In genomic region chr2:100989666-100990065, GRCh38 we compare ENCODE assay signal across 14 cellular contexts. TPM values are rescaled to one million over a fixed set of nuclear protein-coding genes. Genes with fewer than 3 reads are reported as not detected.
DNase-seq lines count a peak whose midpoint lies in the region; ATAC-seq and TF ChIP-seq lines count a peak whose summit lies in the region.
"Had no signal": no experiment of that assay in that cellular context is flagged by ENCODE, and none has a peak within 500 bp of the region (broad histone marks: within the 10 kb centered on the region; RNA-seq: fewer than 3 reads in every experiment).

No MANE protein-coding gene starts in this region.

- no peak overlapping the region for H3K4me3 ChIP-seq in HEK293 (ENCODE audit: low read depth, low read length)
- no peak overlapping the region for H3K4me3 ChIP-seq in PC-3 (ENCODE audit: low read length)
- H3K4me3 ChIP-seq in trophoblast cell (ENCODE audit: low read depth, low read length) = no peak overlapping the region
- H3K4me3 ChIP-seq in dorsolateral prefrontal cortex = no peak overlapping the region
- H3K4me3 ChIP-seq: GM23248 had no signal

- CTCF ChIA-PET in HEK293 (lab: Yijun Ruan, JAX) (interaction anchor here (1.8 to 5.5 kb wide), 2 partner anchors 260 to 379 kb away, joined by 5 to 83 read pairs; no protein-coding TSS in a partner anchor), PC-3 (lab: Charles Lee) (no interaction called here)

- ATAC-seq in PC-3 (no peak), GM19455 (IDR thresholded peaks at IDR 0.05; ENCODE audit: unreplicated experiment) (no peak)

- H4K91ac ChIP-seq in trophoblast cell (ENCODE audit: low read depth, low read length) = no peak overlapping the region

- DNase-seq in PC-3 (no peak), endothelial cell (ENCODE audit: low spot score) (no peak), trophoblast cell (peak; percentile 79 to 85), dorsolateral prefrontal cortex (no peak)
- DNase-seq: C1 segment of cervical spinal cord; Calu3; CD4-positive, alpha-beta memory T cell; COR-L47; DMS53; H7; HCEC 1CT had no signal

- H2AFZ ChIP-seq in PC-3 (ENCODE audit: low read length) = no peak overlapping the region
- no peak overlapping the region for H2AFZ ChIP-seq in trophoblast cell (ENCODE audit: insufficient read depth, low read length, poor library complexity)
- H2AFZ ChIP-seq: GM23248 had no signal

- no peak overlapping the region for H2BK5ac ChIP-seq in trophoblast cell (ENCODE audit: low read depth, low read length, poor library complexity)

- H3K4ac ChIP-seq in trophoblast cell (ENCODE audit: low read depth, low read length) = no peak overlapping the region

- peaks cover 13% of the 10 kb centered on the region for H3K27me3 Mint-ChIP-seq in endothelial cell (ENCODE audit: unreplicated experiment)

- H2AK5ac ChIP-seq in trophoblast cell (ENCODE audit: low read length) = no peak overlapping the region

- H3K36me3 ChIP-seq in HEK293 (ENCODE audit: control insufficient read depth in 2 of 2, insufficient read depth in 1 of 2, low read length in 2 of 2) = peaks cover 0 to 6% of the 10 kb centered on the region in 2 experiments; a peak in 1 of 3 replicates
- peaks cover 45% of the 10 kb centered on the region for H3K36me3 ChIP-seq in PC-3 (ENCODE audit: low read depth, low read length)
- H3K36me3 ChIP-seq in trophoblast cell (ENCODE audit: control insufficient read depth in 1 of 2, insufficient read depth in 2 of 2, low read length in 2 of 2) = no peaks in the 10 kb centered on the region

- peak overlapping the region; percentile 11 for H3K4me3 Mint-ChIP-seq in endothelial cell (ENCODE audit: unreplicated experiment)
- H3K4me3 Mint-ChIP-seq: CD4-positive, alpha-beta memory T cell had no signal

- intact Hi-C loops in PC-3 (cut with micrococcal nuclease) = no loop called here
- intact Hi-C loops in dorsolateral prefrontal cortex (cut with DNase I) = loop anchor here (5.0 to 10.0 kb wide), 4 partner anchors 65 to 567 kb away; no protein-coding TSS in a partner anchor

- H3K79me1 ChIP-seq in trophoblast cell (ENCODE audit: low read length) = no peaks in the 10 kb centered on the region

- H3K9ac ChIP-seq in PC-3 (ENCODE audit: low read length) (no peak overlapping the region), trophoblast cell (ENCODE audit: low read length) (no peak overlapping the region)
- H3K9ac ChIP-seq: GM23248 had no signal

- H4K20me1 ChIP-seq in PC-3 (ENCODE audit: low read length) = peaks cover 8% of the 10 kb centered on the region; the same call in 1 of the 2 replicates

- no peaks in the 10 kb centered on the region for H3K9me2 ChIP-seq in PC-3 (replicated peaks; ENCODE audit: low read length)

- no peak overlapping the region for H3K4me2 ChIP-seq in PC-3 (ENCODE audit: low read length)
- no peak overlapping the region for H3K4me2 ChIP-seq in trophoblast cell (ENCODE audit: low read length)

- no CpG with 5 or more reads among the region's 3 CpGs for WGBS in trophoblast cell (ENCODE audit: extremely low coverage, insufficient coverage, insufficient read length)

- H3K4me1 ChIP-seq in HEK293 (ENCODE audit: control insufficient read depth, insufficient read depth, low read length) (no peaks in the 10 kb centered on the region), PC-3 (ENCODE audit: insufficient read depth, low read length) (no peaks in the 10 kb centered on the region), trophoblast cell (ENCODE audit: control insufficient read depth in 1 of 2, insufficient read depth in 2 of 2, low read length in 2 of 2) (peaks cover 0 to 3% of the 10 kb centered on the region in 2 experiments)

- POLR2A ChIA-PET in HEK293 (lab: Yijun Ruan, JAX) = interaction anchor here (1.2 to 2.4 kb wide), 2 partner anchors 12 kb away, joined by 5 to 7 read pairs; partner anchors contain the start of gene RPL31
- POLR2A ChIA-PET in PC-3 (lab: Charles Lee; ENCODE audit: unreplicated experiment) = no interaction called here

- H3K27me3 ChIP-seq in PC-3 (ENCODE audit: low read length) (no peaks in the 10 kb centered on the region), trophoblast cell (ENCODE audit: insufficient read depth, low read length) (no peaks in the 10 kb centered on the region), dorsolateral prefrontal cortex (no peaks in the 10 kb centered on the region)

- H3K23ac ChIP-seq in trophoblast cell (ENCODE audit: low read length) = no peak overlapping the region

- no peak overlapping the region for H3K18ac ChIP-seq in trophoblast cell (ENCODE audit: low read length)

- H3K9me3 ChIP-seq in HEK293 (ENCODE audit: control insufficient read depth, insufficient read depth, low read depth, low read length) (no peaks in the 10 kb centered on the region), PC-3 (ENCODE audit: low read length) (no peaks in the 10 kb centered on the region), trophoblast cell (ENCODE audit: insufficient read depth, low read depth, low read length) (no peaks in the 10 kb centered on the region)

- H3K9me3 Mint-ChIP-seq in endothelial cell (ENCODE audit: unreplicated experiment) = no peaks in the 10 kb centered on the region
- H3K9me3 Mint-ChIP-seq: CD4-positive, alpha-beta memory T cell had no signal

- H3F3A ChIP-seq in PC-3 (ENCODE audit: low read length, unreplicated experiment) = no peaks in the 10 kb centered on the region

- no peak overlapping the region for H3K14ac ChIP-seq in trophoblast cell (ENCODE audit: low read length)

- TSS peak; percentile 4 for BruUV-seq in PC-3 (replicated peaks; lab: Mats Ljungman, UMichigan)

- no peak overlapping the region for H4K12ac ChIP-seq in trophoblast cell (ENCODE audit: low read depth, low read length)

- no peak for TF ChIP-seq CTCF in HEK293 (tag by site-specific recombination; IDR thresholded peaks at IDR 0.05)
- no peak for TF ChIP-seq CTCF in PC-3 (conservative IDR thresholded peaks at IDR 0.05; ENCODE audit: low read depth, low read length)
- TF ChIP-seq CTCF in endothelial cell (IDR thresholded peaks at IDR 0.05; ENCODE audit: unreplicated experiment) = no peak
- no peak for TF ChIP-seq CTCF in dorsolateral prefrontal cortex (IDR thresholded peaks at IDR 0.05 in 54 of 56, conservative IDR thresholded peaks at IDR 0.05 in 2 of 56; ENCODE audit: low read depth in 1 of 56, partially characterized antibody in 56 of 56)

- H3K4me1 Mint-ChIP-seq in endothelial cell (ENCODE audit: unreplicated experiment) = peaks cover 4% of the 10 kb centered on the region

- no peak overlapping the region for H2BK12ac ChIP-seq in trophoblast cell (ENCODE audit: low read length)

- H4K8ac ChIP-seq in trophoblast cell (ENCODE audit: low read depth, low read length) = no peak overlapping the region

- no peak overlapping the region for H3K27ac ChIP-seq in HEK293 (ENCODE audit: extremely low read depth, low read depth, low read length)
- no peak overlapping the region for H3K27ac ChIP-seq in PC-3 (ENCODE audit: low read length)
- H3K27ac ChIP-seq in trophoblast cell (ENCODE audit: low read depth, low read length) = no peak overlapping the region
- peak overlapping the region in 15 of 59 donors; percentile 4 to 64 (median 46) for H3K27ac ChIP-seq in dorsolateral prefrontal cortex
- H3K27ac ChIP-seq: GM23248 had no signal

- no peak overlapping the region for H2BK120ac ChIP-seq in trophoblast cell (ENCODE audit: insufficient read depth, low read length, poor library complexity)

- H3K36me3 Mint-ChIP-seq in endothelial cell (ENCODE audit: low read depth, unreplicated experiment) = peaks cover 39% of the 10 kb centered on the region
- H3K36me3 Mint-ChIP-seq: CD4-positive, alpha-beta memory T cell had no signal

- H3K79me2 ChIP-seq in PC-3 (ENCODE audit: low read length) (no peaks in the 10 kb centered on the region), trophoblast cell (ENCODE audit: control insufficient read depth, insufficient read depth, low read length, poor library complexity) (no peaks in the 10 kb centered on the region)

- no peak overlapping the region for H3K27ac Mint-ChIP-seq in endothelial cell (ENCODE audit: unreplicated experiment)

TF ChIP-seq in HEK293, 187 proteins besides CTCF, POLR2A, EP300 and RAD21:
- TF ChIP-seq ZNF623 (tag by site-specific recombination; IDR thresholded peaks at IDR 0.05) (0 out of 2 replicates have a peak, but pooled peaks have one; percentile 11), ZNF670 (tag by site-specific recombination; IDR thresholded peaks at IDR 0.05; ENCODE audit: low read depth) (no peak)

RNA-seq across cellular contexts. Expression of gene RPL31, which starts 12.4 kb away (rescaled TPM):
- total RNA-seq in PC-3 (2014; rRNA removed) (638 and 756 TPM in 2 replicates), endothelial cell (ENCODE audit: unreplicated experiment) (1,589 TPM), dorsolateral prefrontal cortex (100 to 1,000 TPM; 408 to 917 (median 635) TPM)
- polyA plus RNA-seq in trophoblast cell (2013) = 1,205 and 1,283 TPM in 2 replicates

Comparison
In these comparisons a context has a peak if more than half of its experiments do, and no peak if none do; other contexts are left out.
1. DNase-seq: peak in trophoblast cell (2 of 2); none in PC-3 (single experiment), endothelial cell (single experiment) and dorsolateral prefrontal cortex (0 of 10).